ENCODE assay signal across 25 cellular contexts in genomic region chr10:77881636-77882035, GRCh38. TPM values are rescaled to one million over a fixed set of nuclear protein-coding genes. Genes with fewer than 3 reads are reported as not detected.
DNase-seq lines count a peak whose midpoint lies in the region; ATAC-seq and TF ChIP-seq lines count a peak whose summit lies in the region.
"Had no signal": no experiment of that assay in that cellular context is flagged by ENCODE, and none has a peak within 500 bp of the region (broad histone marks: within the 10 kb centered on the region; RNA-seq: fewer than 3 reads in every experiment).

No MANE protein-coding gene starts in this region.

- no peak overlapping the region for H3K27ac ChIP-seq in body of pancreas
- H3K27ac ChIP-seq in naive thymus-derived CD4-positive, alpha-beta T cell (ENCODE audit: low read depth, low read length): no peak overlapping the region
- H3K27ac ChIP-seq: ovary, uterus had no signal

- H3K27ac Mint-ChIP-seq in naive thymus-derived CD4-positive, alpha-beta T cell: no peak overlapping the region
- H3K27ac Mint-ChIP-seq: activated naive CD4-positive, alpha-beta T cell treated with anti-CD3 and anti-CD28 coated beads, Interleukin-2, amount 10 ng/mL, durations not matched to agents 7 days and 5 days; CD4-positive, alpha-beta memory T cell; memory B cell had no signal

- H3K36me3 ChIP-seq in body of pancreas (replicated peaks in 1 of 2; ENCODE audit: insufficient read depth in 1 of 2, low read depth in 2 of 2) (no peaks in the 10 kb centered on the region), mucosa of descending colon (ENCODE audit: low read depth) (no peaks in the 10 kb centered on the region)
- H3K36me3 ChIP-seq in naive thymus-derived CD4-positive, alpha-beta T cell (ENCODE audit: control insufficient read depth in 2 of 3, insufficient read depth in 3 of 3, low read length in 3 of 3): no peaks in the 10 kb centered on the region
- H3K36me3 ChIP-seq: gastroesophageal sphincter, ovary, thyroid gland, uterus had no signal

- H3K4me3 Mint-ChIP-seq in naive thymus-derived CD4-positive, alpha-beta T cell: no peak overlapping the region
- H3K4me3 Mint-ChIP-seq: activated naive CD4-positive, alpha-beta T cell treated with anti-CD3 and anti-CD28 coated beads, Interleukin-2, amount 10 ng/mL, durations not matched to agents 7 days and 5 days; brain; CD4-positive, alpha-beta memory T cell; memory B cell had no signal

- H3K36me3 Mint-ChIP-seq in naive thymus-derived CD4-positive, alpha-beta T cell: no peaks in the 10 kb centered on the region
- H3K36me3 Mint-ChIP-seq: activated naive CD4-positive, alpha-beta T cell treated with anti-CD3 and anti-CD28 coated beads, Interleukin-2, amount 10 ng/mL, durations not matched to agents 7 days and 5 days; CD4-positive, alpha-beta memory T cell; memory B cell had no signal

- WGBS in body of pancreas, 2 donors: 64 to 72% methylated on average over 4 of the region's 4 CpGs

- no peak for DNase-seq in left ventricle myocardium superior
- DNase-seq in cardiac septum (ENCODE audit: low spot score): no peak
- DNase-seq in body of pancreas: peak in 2 of 4 donors; percentile 21 to 62
- DNase-seq in mucosa of descending colon: no peak
- DNase-seq in activated T-cell treated with anti-CD3 and anti-CD28 coated beads for 4 hours: no peak
- no peak for DNase-seq in NCI-H446 (lab: John Stamatoyannopoulos, UW)
- DNase-seq in naive thymus-derived CD4-positive, alpha-beta T cell: no peak
- no peak for DNase-seq in cerebellar nuclear complex (lab: John Stamatoyannopoulos, UW)
- DNase-seq: activated CD4-positive, alpha-beta T cell treated with anti-CD3 and anti-CD28 coated beads, Interleukin-2, amount 50 U/mL, for 48 hours; activated CD4-positive, CD25-positive, alpha-beta regulatory T cell treated with anti-CD3 and anti-CD28 coated beads, Interleukin-2, amount 50 U/mL, for 72 hours; activated naive CD4-positive, alpha-beta T cell treated with anti-CD3 and anti-CD28 coated beads, Interleukin-2, amount 10 ng/mL, durations not matched to agents 7 days and 5 days; CD4-positive, alpha-beta memory T cell; left cardiac atrium; NCI-H1694 treated with DMSO at 0.1 percent for 48 hours; NCI-H82; ovary; right cardiac atrium; RPMI8226; stimulated activated CD4-positive, alpha-beta T cell treated with anti-CD3 and anti-CD28 coated beads, Interleukin-4, amount 100 ng/mL, for 1 hour; T-helper 2 cell; thyroid gland; uterus had no signal

- POLR2A ChIA-PET in naive thymus-derived CD4-positive, alpha-beta T cell (lab: Charles Lee): no interaction called here

- CTCF ChIA-PET in naive thymus-derived CD4-positive, alpha-beta T cell (lab: Charles Lee): no interaction called here

- H3K4me1 ChIP-seq in body of pancreas (peaks cover 24% of the 10 kb centered on the region), mucosa of descending colon (ENCODE audit: low read depth) (peaks cover 4% of the 10 kb centered on the region)
- peaks cover 0 to 10% of the 10 kb centered on the region in 2 donors for H3K4me1 ChIP-seq in naive thymus-derived CD4-positive, alpha-beta T cell (ENCODE audit: control insufficient read depth in 2 of 2, insufficient read depth in 2 of 2, low read length in 2 of 2)

- H3K4me1 Mint-ChIP-seq in naive thymus-derived CD4-positive, alpha-beta T cell: peaks cover 0 to 15% (median 0%) of the 10 kb centered on the region in 7 donors

- peaks cover 0 to 3% (median 0%) of the 10 kb centered on the region in 11 donors for H3K9me3 Mint-ChIP-seq in naive thymus-derived CD4-positive, alpha-beta T cell
- H3K9me3 Mint-ChIP-seq: activated naive CD4-positive, alpha-beta T cell treated with anti-CD3 and anti-CD28 coated beads, Interleukin-2, amount 10 ng/mL, durations not matched to agents 7 days and 5 days; brain; CD4-positive, alpha-beta memory T cell; memory B cell had no signal

- intact Hi-C loops in left ventricle myocardium superior (cut with micrococcal nuclease): no loop called here
- intact Hi-C loops in cardiac septum (cut with DNase I): no loop called here
- intact Hi-C loops in body of pancreas (cut with DNase I): no loop called here
- intact Hi-C loops in mucosa of descending colon (cut with DNase I, micrococcal nuclease): no loop called here
- intact Hi-C loops in naive thymus-derived CD4-positive, alpha-beta T cell (cut with micrococcal nuclease): no loop called here

- TF ChIP-seq CTCF in body of pancreas (IDR thresholded peaks at IDR 0.05) (no peak), mucosa of descending colon (IDR thresholded peaks at IDR 0.05) (no peak)

- ATAC-seq in left ventricle myocardium superior: peak; percentile 52
- peak; percentile 39 for ATAC-seq in body of pancreas
- ATAC-seq in mucosa of descending colon: peak; percentile 44
- ATAC-seq in naive thymus-derived CD4-positive, alpha-beta T cell: no peak
- ATAC-seq: gastroesophageal sphincter had no signal

- TF ChIP-seq POLR2A in body of pancreas (IDR thresholded peaks at IDR 0.05): no peak

- H3K27me3 ChIP-seq in body of pancreas: no peaks in the 10 kb centered on the region
- no peaks in the 10 kb centered on the region for H3K27me3 ChIP-seq in naive thymus-derived CD4-positive, alpha-beta T cell (ENCODE audit: control insufficient read depth in 2 of 2, insufficient read depth in 2 of 2, low read length in 2 of 2)
- H3K27me3 ChIP-seq: gastroesophageal sphincter, ovary, thyroid gland, uterus had no signal

- peaks cover 0 to 6% (median 0%) of the 10 kb centered on the region in 5 donors for H3K27me3 Mint-ChIP-seq in naive thymus-derived CD4-positive, alpha-beta T cell
- H3K27me3 Mint-ChIP-seq: brain had no signal

- H3K4me3 ChIP-seq in body of pancreas (no peak overlapping the region), mucosa of descending colon (no peak overlapping the region)
- H3K4me3 ChIP-seq in naive thymus-derived CD4-positive, alpha-beta T cell (ENCODE audit: low read length): no peak overlapping the region
- H3K4me3 ChIP-seq: gastroesophageal sphincter, ovary, thyroid gland, uterus had no signal

- H3K9me3 ChIP-seq in body of pancreas (no peaks in the 10 kb centered on the region), mucosa of descending colon (no peaks in the 10 kb centered on the region)
- H3K9me3 ChIP-seq in naive thymus-derived CD4-positive, alpha-beta T cell (ENCODE audit: control insufficient read depth in 2 of 3, low read length in 3 of 3): no peaks in the 10 kb centered on the region
- H3K9me3 ChIP-seq: gastroesophageal sphincter, ovary, thyroid gland, uterus had no signal

RNA-seq across cellular contexts. Expression of gene DLG5, which starts 44.9 kb away (rescaled TPM):
- 9.5 TPM for total RNA-seq in left ventricle myocardium superior
- 19.5 TPM for total RNA-seq in cardiac septum
- total RNA-seq in body of pancreas: 10 to 100 TPM; 22.6 to 35.6 TPM
- 10 to 100 TPM; 28.9 to 78.3 (median 35.1) TPM for total RNA-seq in mucosa of descending colon
- 10 to 100 TPM in 1 of 5 experiments, 1 to 10 TPM in 2, under 1 TPM in 2; 0.19 to 10.2 (median 1.5) TPM for total RNA-seq in naive thymus-derived CD4-positive, alpha-beta T cell
- not detected for polyA plus RNA-seq in naive thymus-derived CD4-positive, alpha-beta T cell
